ENCODE assay signal across 16 cellular contexts in genomic region chr21:42455754-42456440, GRCh38. TPM values are rescaled to one million over a fixed set of nuclear protein-coding genes. Genes with fewer than 3 reads are reported as not detected.
DNase-seq lines count a peak whose midpoint lies in the region; ATAC-seq and TF ChIP-seq lines count a peak whose summit lies in the region.
"Had no signal": no experiment of that assay in that cellular context is flagged by ENCODE, and none has a peak within 500 bp of the region (broad histone marks: within the 10 kb centered on the region; RNA-seq: fewer than 3 reads in every experiment).

No MANE protein-coding gene starts in this region.

- H2BK120ac ChIP-seq in mesenchymal stem cell (ENCODE audit: low read depth, low read length) = no peak overlapping the region

- H3K9me3 ChIP-seq in BLaER1 (no peaks in the 10 kb centered on the region; the same call in 1 of the 2 replicates), Peyer's patch (no peaks in the 10 kb centered on the region), mesenchymal stem cell (ENCODE audit: control insufficient read depth, low read length) (no peaks in the 10 kb centered on the region)
- no peaks in the 10 kb centered on the region for H3K9me3 ChIP-seq in naive thymus-derived CD4-positive, alpha-beta T cell (ENCODE audit: control insufficient read depth in 2 of 3, low read length in 3 of 3)
- H3K9me3 ChIP-seq: BE2C had no signal

- no peaks in the 10 kb centered on the region for H3K9me3 Mint-ChIP-seq in activated CD4-positive, alpha-beta T cell treated with anti-CD3 and anti-CD28 coated beads, Interleukin-2, amount 10 ng/mL, durations not matched to agents 7 days and 5 days
- H3K9me3 Mint-ChIP-seq in naive thymus-derived CD4-positive, alpha-beta T cell = no peaks in the 10 kb centered on the region
- peaks cover 48% of the 10 kb centered on the region for H3K9me3 Mint-ChIP-seq in HFFc6

- peak overlapping the region; percentile 41 for H3K27ac Mint-ChIP-seq in activated CD4-positive, alpha-beta T cell treated with anti-CD3 and anti-CD28 coated beads, Interleukin-2, amount 10 ng/mL, durations not matched to agents 7 days and 5 days
- peak overlapping the region in 5 of 9 donors; percentile 2 to 93 (median 83) for H3K27ac Mint-ChIP-seq in naive thymus-derived CD4-positive, alpha-beta T cell
- no peak overlapping the region for H3K27ac Mint-ChIP-seq in HFFc6

- peaks cover 40% of the 10 kb centered on the region for H3K4me1 Mint-ChIP-seq in activated CD4-positive, alpha-beta T cell treated with anti-CD3 and anti-CD28 coated beads, Interleukin-2, amount 10 ng/mL, durations not matched to agents 7 days and 5 days
- H3K4me1 Mint-ChIP-seq in naive thymus-derived CD4-positive, alpha-beta T cell = peaks cover 20 to 61% (median 48%) of the 10 kb centered on the region in 7 donors
- no peaks in the 10 kb centered on the region for H3K4me1 Mint-ChIP-seq in HFFc6 (ENCODE audit: low read depth)

- H3K4me3 Mint-ChIP-seq in activated CD4-positive, alpha-beta T cell treated with anti-CD3 and anti-CD28 coated beads, Interleukin-2, amount 10 ng/mL, durations not matched to agents 7 days and 5 days = no peak overlapping the region
- peak overlapping the region in 1 of 10 donors; percentile 13 for H3K4me3 Mint-ChIP-seq in naive thymus-derived CD4-positive, alpha-beta T cell
- H3K4me3 Mint-ChIP-seq in HFFc6 = no peak overlapping the region

- H3K4ac ChIP-seq in mesenchymal stem cell (ENCODE audit: low read depth in 1 of 2, low read length in 2 of 2) = no peak overlapping the region

- POLR2A ChIA-PET in activated CD4-positive, alpha-beta T cell treated with anti-CD3 and anti-CD28 coated beads, Interleukin-2, amount 10 ng/mL, durations not matched to agents 7 days and 5 days (lab: Charles Lee) = no interaction called here
- POLR2A ChIA-PET in naive thymus-derived CD4-positive, alpha-beta T cell (lab: Charles Lee) = interaction anchor here (0.9 to 1.5 kb wide), 3 partner anchors 9 to 40 kb away, joined by 3 read pairs; no protein-coding TSS in a partner anchor

- H2AFZ ChIP-seq in mesenchymal stem cell (ENCODE audit: low read depth, low read length) = no peak overlapping the region
- H2AFZ ChIP-seq: GM23248 had no signal

- H4K20me1 ChIP-seq in BLaER1 = no peaks in the 10 kb centered on the region

- no peak for ATAC-seq in naive thymus-derived CD4-positive, alpha-beta T cell
- ATAC-seq in GM19452 (IDR thresholded peaks at IDR 0.05; ENCODE audit: unreplicated experiment) = no peak
- ATAC-seq: GM12878 had no signal

- DNase-seq in activated CD4-positive, alpha-beta T cell treated with anti-CD3 and anti-CD28 coated beads, Interleukin-2, amount 10 ng/mL, durations not matched to agents 7 days and 5 days = no peak
- DNase-seq in activated CD4-positive, alpha-beta T cell treated with anti-CD3 and anti-CD28 coated beads for 1 hour = no peak
- DNase-seq in Peyer's patch (peak in 2 of 3 donors; percentile 51 to 54), mesenchymal stem cell (no peak), HFFc6 (no peak)
- no peak for DNase-seq in naive thymus-derived CD4-positive, alpha-beta T cell
- DNase-seq: 8988T, BE2C, GDM1, GM23248, NCI-H1417 treated with DMSO at 0.1 percent for 48 hours, NCI-H2081 had no signal

- peak overlapping the region; percentile 76 for H3K4me2 ChIP-seq in BLaER1
- H3K4me2 ChIP-seq in mesenchymal stem cell (ENCODE audit: low read length, poor library complexity, severe bottlenecking) = no peak overlapping the region

- H3K9ac ChIP-seq in BLaER1 (no peak overlapping the region), mesenchymal stem cell (ENCODE audit: low read length) (no peak overlapping the region)
- H3K9ac ChIP-seq: GM23248 had no signal

- TF ChIP-seq CTCF in Peyer's patch (IDR thresholded peaks at IDR 0.05) (peak in 1 of 6 experiments; percentile 8), HFFc6 (IDR thresholded peaks at IDR 0.05) (no peak)

- no peaks in the 10 kb centered on the region for H3K36me3 ChIP-seq in BLaER1
- no peaks in the 10 kb centered on the region for H3K36me3 ChIP-seq in Peyer's patch
- H3K36me3 ChIP-seq in naive thymus-derived CD4-positive, alpha-beta T cell (ENCODE audit: control insufficient read depth in 2 of 3, insufficient read depth in 3 of 3, low read length in 3 of 3) = no peaks in the 10 kb centered on the region
- no peaks in the 10 kb centered on the region for H3K36me3 ChIP-seq in mesenchymal stem cell (ENCODE audit: control insufficient read depth in 1 of 2, insufficient read depth in 2 of 2, low read depth in 1 of 2, low read length in 2 of 2)
- H3K36me3 ChIP-seq: BE2C had no signal

- 86% methylated on average over 8 of the region's 10 CpGs for WGBS in mesenchymal stem cell

- H3K4me1 ChIP-seq in BLaER1 (peaks cover 77% of the 10 kb centered on the region), Peyer's patch (peaks cover 0 to 38% (median 7%) of the 10 kb centered on the region in 4 donors), mesenchymal stem cell (ENCODE audit: control insufficient read depth, insufficient read depth, low read depth, low read length) (peaks cover 37% of the 10 kb centered on the region)
- peaks cover 0 to 17% of the 10 kb centered on the region in 2 donors for H3K4me1 ChIP-seq in naive thymus-derived CD4-positive, alpha-beta T cell (ENCODE audit: control insufficient read depth in 2 of 2, insufficient read depth in 2 of 2, low read length in 2 of 2)
- H3K4me1 ChIP-seq: BE2C had no signal

- no peak overlapping the region for H4K91ac ChIP-seq in mesenchymal stem cell (ENCODE audit: low read length)

- H3K14ac ChIP-seq in mesenchymal stem cell (ENCODE audit: low read length in 2 of 2) = no peak overlapping the region

- intact Hi-C loops in naive thymus-derived CD4-positive, alpha-beta T cell (cut with micrococcal nuclease) = no loop called here

- H3K23ac ChIP-seq in mesenchymal stem cell (ENCODE audit: low read length in 2 of 2) = no peak overlapping the region

- no peak overlapping the region for H4K8ac ChIP-seq in mesenchymal stem cell (ENCODE audit: low read length)

- no peak overlapping the region for H2BK12ac ChIP-seq in mesenchymal stem cell (ENCODE audit: low read length in 2 of 2)

- no peak overlapping the region for H2BK5ac ChIP-seq in mesenchymal stem cell (ENCODE audit: low read depth, low read length, poor library complexity, severe bottlenecking)

- no peaks in the 10 kb centered on the region for H3K27me3 ChIP-seq in BLaER1
- H3K27me3 ChIP-seq in Peyer's patch = no peaks in the 10 kb centered on the region
- no peaks in the 10 kb centered on the region for H3K27me3 ChIP-seq in naive thymus-derived CD4-positive, alpha-beta T cell (ENCODE audit: control insufficient read depth in 2 of 2, insufficient read depth in 2 of 2, low read length in 2 of 2)
- H3K27me3 ChIP-seq in mesenchymal stem cell (ENCODE audit: control insufficient read depth in 1 of 2, insufficient read depth in 1 of 2, low read length in 2 of 2) = peaks cover 0 to 44% of the 10 kb centered on the region in 2 experiments
- H3K27me3 ChIP-seq: BE2C had no signal

- H3K27ac ChIP-seq in BLaER1 = peak overlapping the region; percentile 42
- H3K27ac ChIP-seq in Peyer's patch = peak overlapping the region in 3 of 4 donors; percentile 53 to 94 (median 94)
- H3K27ac ChIP-seq in naive thymus-derived CD4-positive, alpha-beta T cell (ENCODE audit: low read depth, low read length) = no peak overlapping the region
- H3K27ac ChIP-seq in mesenchymal stem cell (ENCODE audit: low read length, poor library complexity, severe bottlenecking) = no peak overlapping the region
- H3K27ac ChIP-seq: GM23248 had no signal

- H2BK15ac ChIP-seq in mesenchymal stem cell (ENCODE audit: low read depth, poor library complexity, severe bottlenecking) = no peak overlapping the region

- no peak overlapping the region for H3K4me3 ChIP-seq in BLaER1
- H3K4me3 ChIP-seq in Peyer's patch = no peak overlapping the region
- no peak overlapping the region for H3K4me3 ChIP-seq in naive thymus-derived CD4-positive, alpha-beta T cell (ENCODE audit: low read length)
- H3K4me3 ChIP-seq in mesenchymal stem cell (ENCODE audit: insufficient read depth in 1 of 2, low read depth in 1 of 2, low read length in 2 of 2) = no peak overlapping the region
- H3K4me3 ChIP-seq: GM12878, GM23248 had no signal

- no peaks in the 10 kb centered on the region for H3K79me1 ChIP-seq in mesenchymal stem cell (replicated peaks; ENCODE audit: low read length, poor library complexity, severe bottlenecking)

- no peak for TF ChIP-seq POLR2A in Peyer's patch (IDR thresholded peaks at IDR 0.05)

- no peak overlapping the region for H3K18ac ChIP-seq in mesenchymal stem cell (ENCODE audit: low read depth in 1 of 2, low read length in 2 of 2)

- no peak overlapping the region for H2AK5ac ChIP-seq in mesenchymal stem cell (ENCODE audit: low read length, severe bottlenecking)

- no peaks in the 10 kb centered on the region for H3K27me3 Mint-ChIP-seq in activated CD4-positive, alpha-beta T cell treated with anti-CD3 and anti-CD28 coated beads, Interleukin-2, amount 10 ng/mL, durations not matched to agents 7 days and 5 days
- H3K27me3 Mint-ChIP-seq in naive thymus-derived CD4-positive, alpha-beta T cell = no peaks in the 10 kb centered on the region
- peaks cover 5% of the 10 kb centered on the region for H3K27me3 Mint-ChIP-seq in HFFc6 (ENCODE audit: insufficient read depth)

- CTCF ChIA-PET in activated CD4-positive, alpha-beta T cell treated with anti-CD3 and anti-CD28 coated beads, Interleukin-2, amount 10 ng/mL, durations not matched to agents 7 days and 5 days (lab: Charles Lee) = interaction anchor here (1.0 to 3.2 kb wide), 2 partner anchors 12 to 62 kb away, joined by 3 to 18 read pairs; no protein-coding TSS in a partner anchor
- CTCF ChIA-PET in naive thymus-derived CD4-positive, alpha-beta T cell (lab: Charles Lee) = interaction anchor here (0.6 to 1.3 kb wide), 5 partner anchors 10 to 332 kb away, joined by 3 to 6 read pairs (median 5); partner anchors contain the start of gene UBASH3A

- H3K36me3 Mint-ChIP-seq in activated CD4-positive, alpha-beta T cell treated with anti-CD3 and anti-CD28 coated beads, Interleukin-2, amount 10 ng/mL, durations not matched to agents 7 days and 5 days (ENCODE audit: low read depth) = no peaks in the 10 kb centered on the region
- H3K36me3 Mint-ChIP-seq in naive thymus-derived CD4-positive, alpha-beta T cell = no peaks in the 10 kb centered on the region
- H3K36me3 Mint-ChIP-seq in HFFc6 (ENCODE audit: low read depth) = peaks cover 6% of the 10 kb centered on the region

RNA-seq across cellular contexts. Expression of gene RSPH1, which starts 40.1 kb away (rescaled TPM):
- total RNA-seq in activated CD4-positive, alpha-beta T cell treated with anti-CD3 and anti-CD28 coated beads, Interleukin-2, amount 10 ng/mL, durations not matched to agents 7 days and 5 days = not detected
- 10 to 100 TPM in 1 of 4 donors, 1 to 10 TPM in 3; 2.5 to 11.0 (median 6.7) TPM for total RNA-seq in Peyer's patch
- under 1 TPM in 2 of 5 experiments, not detected in 3; 0.27 to 0.40 TPM for total RNA-seq in naive thymus-derived CD4-positive, alpha-beta T cell
- not detected for polyA plus RNA-seq in naive thymus-derived CD4-positive, alpha-beta T cell
- polyA plus RNA-seq in mesenchymal stem cell (2013, experiment 1 of 2) = 0.10 TPM
- polyA plus RNA-seq in mesenchymal stem cell (2013, experiment 2 of 2) = 0.10 TPM
- not detected for total RNA-seq in HFFc6 (2021; fragmentation: NEBNext Ultra II Directional; extraction: Animal tissue kit (Norgen Biotek cat#: 25700))
- polyA plus RNA-seq: GM23248 had no signal

RNA-seq across cellular contexts. Expression of gene UBASH3A, which starts 52.2 kb away (rescaled TPM):
- total RNA-seq in activated CD4-positive, alpha-beta T cell treated with anti-CD3 and anti-CD28 coated beads, Interleukin-2, amount 10 ng/mL, durations not matched to agents 7 days and 5 days = 10 to 100 TPM; 77.4 to 83.7 TPM
- total RNA-seq in Peyer's patch = 10 to 100 TPM in 1 of 4 donors, 1 to 10 TPM in 3; 3.9 to 14.0 (median 5.3) TPM
- 100 to 1,000 TPM in 1 of 5 experiments, 10 to 100 TPM in 4; 41.9 to 101 (median 91.7) TPM for total RNA-seq in naive thymus-derived CD4-positive, alpha-beta T cell
- polyA plus RNA-seq in naive thymus-derived CD4-positive, alpha-beta T cell = 10 to 100 TPM; 57.1 to 99.3 TPM
- polyA plus RNA-seq in mesenchymal stem cell (2013, experiment 1 of 2) = not detected
- not detected for polyA plus RNA-seq in mesenchymal stem cell (2013, experiment 2 of 2)
- total RNA-seq in HFFc6 (2021; fragmentation: NEBNext Ultra II Directional; extraction: Animal tissue kit (Norgen Biotek cat#: 25700)) = not detected
- total RNA-seq: GM23248, SK-MEL-5 had no signal
- polyA plus RNA-seq: GM23248 had no signal

RNA-seq across cellular contexts. Expression of gene SLC37A1, which starts 57.8 kb away (rescaled TPM):
- 10 to 100 TPM; 19.2 to 20.2 TPM for total RNA-seq in activated CD4-positive, alpha-beta T cell treated with anti-CD3 and anti-CD28 coated beads, Interleukin-2, amount 10 ng/mL, durations not matched to agents 7 days and 5 days
- 100 to 1,000 TPM in 3 of 4 donors, 10 to 100 TPM in 1; 66.0 to 249 (median 195) TPM for total RNA-seq in Peyer's patch
- 10 to 100 TPM; 15.1 to 23.2 (median 18.1) TPM for total RNA-seq in naive thymus-derived CD4-positive, alpha-beta T cell
- polyA plus RNA-seq in naive thymus-derived CD4-positive, alpha-beta T cell = 1 to 10 TPM; 4.4 to 7.8 TPM
- polyA plus RNA-seq in mesenchymal stem cell (2013, experiment 1 of 2) = 3.0 TPM
- 3.2 TPM for polyA plus RNA-seq in mesenchymal stem cell (2013, experiment 2 of 2)
- not detected for total RNA-seq in HFFc6 (2021; fragmentation: NEBNext Ultra II Directional; extraction: Animal tissue kit (Norgen Biotek cat#: 25700))
- total RNA-seq: GM23248 had no signal
- polyA plus RNA-seq: GM23248 had no signal

Comparison
In these comparisons a context has a peak if more than half of its experiments do, and no peak if none do; other contexts are left out.
1. DNase-seq: peak in Peyer's patch (2 of 3); none in activated CD4-positive, alpha-beta T cell treated with anti-CD3 and anti-CD28 coated beads, Interleukin-2, amount 10 ng/mL, durations not matched to agents 7 days and 5 days (single experiment), activated CD4-positive, alpha-beta T cell treated with anti-CD3 and anti-CD28 coated beads for 1 hour (single experiment), naive thymus-derived CD4-positive, alpha-beta T cell (0 of 9), mesenchymal stem cell (single experiment) and HFFc6 (single experiment).
2. H3K27ac ChIP-seq: peak in BLaER1 (single experiment) and Peyer's patch (3 of 4); none in naive thymus-derived CD4-positive, alpha-beta T cell (single experiment) and mesenchymal stem cell (single experiment).
3. RNA of gene UBASH3A, which starts 52.2 kb away (total RNA-seq): 41.9 to 101 TPM in naive thymus-derived CD4-positive, alpha-beta T cell, 77.4 to 83.7 TPM in activated CD4-positive, alpha-beta T cell treated with anti-CD3 and anti-CD28 coated beads, Interleukin-2, amount 10 ng/mL, durations not matched to agents 7 days and 5 days and 3.9 to 14.0 TPM in Peyer's patch; not detected in HFFc6; every median in the first group is over 4 times any median in the second.
4. RNA of gene SLC37A1, which starts 57.8 kb away (total RNA-seq): 66.0 to 249 TPM in Peyer's patch, 19.2 to 20.2 TPM in activated CD4-positive, alpha-beta T cell treated with anti-CD3 and anti-CD28 coated beads, Interleukin-2, amount 10 ng/mL, durations not matched to agents 7 days and 5 days and 15.1 to 23.2 TPM in naive thymus-derived CD4-positive, alpha-beta T cell; not detected in HFFc6; every median in the first group is over 10 times any median in the second.